ENCODE assay signal across 8 cellular contexts in genomic region chr9:113511856-113512761, GRCh38. TPM values are rescaled to one million over a fixed set of nuclear protein-coding genes. Genes with fewer than 3 reads are reported as not detected.
DNase-seq lines count a peak whose midpoint lies in the region; ATAC-seq lines count a peak whose summit lies in the region.

No MANE protein-coding gene starts in this region.

- no peaks in the 10 kb centered on the region for H3K27me3 Mint-ChIP-seq in activated naive CD8-positive, alpha-beta T cell treated with anti-CD3 and anti-CD28 coated beads for 36 hours

- peak overlapping the region; percentile 97 for H3K27ac Mint-ChIP-seq in activated naive CD8-positive, alpha-beta T cell treated with anti-CD3 and anti-CD28 coated beads for 36 hours

- H3K4me1 Mint-ChIP-seq in activated naive CD8-positive, alpha-beta T cell treated with anti-CD3 and anti-CD28 coated beads for 36 hours = peaks cover 69% of the 10 kb centered on the region

- no peaks in the 10 kb centered on the region for H3K9me3 Mint-ChIP-seq in activated naive CD8-positive, alpha-beta T cell treated with anti-CD3 and anti-CD28 coated beads for 36 hours

- H3K9me3 ChIP-seq in MG63 = no peaks in the 10 kb centered on the region

- peak overlapping the region; percentile 60 for H3K4me3 Mint-ChIP-seq in activated naive CD8-positive, alpha-beta T cell treated with anti-CD3 and anti-CD28 coated beads for 36 hours

- ATAC-seq in GM18511 (IDR thresholded peaks at IDR 0.05; ENCODE audit: unreplicated experiment) (peak; percentile 62), HG02938 (IDR thresholded peaks at IDR 0.05; ENCODE audit: unreplicated experiment) (peak; percentile 32)

- no peaks in the 10 kb centered on the region for H3K36me3 Mint-ChIP-seq in activated naive CD8-positive, alpha-beta T cell treated with anti-CD3 and anti-CD28 coated beads for 36 hours

- H3K27me3 ChIP-seq in MG63 = no peaks in the 10 kb centered on the region

- DNase-seq in T-helper 1 cell = peak; percentile 38 to 78 (median 46)
- peak; percentile 85 for DNase-seq in activated naive CD8-positive, alpha-beta T cell treated with anti-CD3 and anti-CD28 coated beads for 36 hours
- DNase-seq in stimulated activated CD4-positive, alpha-beta T cell treated with anti-CD3 and anti-CD28 coated beads, Interleukin-15, amount 100 ng/mL, for 24 hours = peak; percentile 87
- no peak for DNase-seq in NCI-H1092 treated with DMSO at 0.1 percent for 48 hours (lab: John Stamatoyannopoulos, UW)
- no peak for DNase-seq in HuH-7.5 (ENCODE audit: low spot score)
- no peak for DNase-seq in MG63

- no peaks in the 10 kb centered on the region for H3K36me3 ChIP-seq in MG63

- no peak overlapping the region for H3K4me3 ChIP-seq in MG63

RNA-seq across cellular contexts. Expression of gene RGS3, which starts 48.6 kb away (rescaled TPM):
- 10 to 100 TPM; 61.7 to 65.0 TPM for total RNA-seq in activated naive CD8-positive, alpha-beta T cell treated with anti-CD3 and anti-CD28 coated beads for 36 hours
- total RNA-seq in MG63 (2014; rRNA removed; shearing (Covaris generic); ENCODE audit: low replicate concordance) = 96.9 and 148 TPM in 2 replicates

Comparison
In these comparisons a context has a peak if more than half of its experiments do, and no peak if none do; other contexts are left out.
1. DNase-seq: peak in T-helper 1 cell (5 of 5), activated naive CD8-positive, alpha-beta T cell treated with anti-CD3 and anti-CD28 coated beads for 36 hours (single experiment) and stimulated activated CD4-positive, alpha-beta T cell treated with anti-CD3 and anti-CD28 coated beads, Interleukin-15, amount 100 ng/mL, for 24 hours (single experiment); none in NCI-H1092 treated with DMSO at 0.1 percent for 48 hours (single experiment), HuH-7.5 (single experiment) and MG63 (single experiment).